Comparison of ENCODE assay signal across 13 cellular contexts in the genomic region with DNA sequence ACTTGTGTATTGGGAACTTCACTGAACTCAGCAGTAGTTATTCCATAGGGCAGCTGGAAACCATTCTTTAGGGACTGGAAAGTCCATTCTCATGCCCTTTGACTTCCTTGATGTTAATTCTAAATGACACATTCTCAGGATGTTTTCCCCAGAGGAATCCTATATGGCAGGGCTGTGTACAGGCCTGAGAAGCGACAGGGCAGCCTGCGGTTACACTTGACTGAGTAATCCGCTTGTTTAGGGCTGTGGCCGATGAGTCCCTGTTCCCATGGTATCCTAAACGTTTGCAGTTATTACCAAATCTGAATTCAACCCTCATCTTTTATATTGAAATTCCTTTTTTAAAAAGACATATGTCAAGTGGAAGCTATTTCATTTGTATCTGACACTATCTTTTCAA.
DNase-seq lines count a peak whose midpoint lies in the region; ATAC-seq and TF ChIP-seq lines count a peak whose summit lies in the region.
"Had no signal": no experiment of that assay in that cellular context is flagged by ENCODE, and none has a peak within 500 bp of the region (broad histone marks: within the 10 kb centered on the region; RNA-seq: fewer than 3 reads in every experiment).

No MANE protein-coding gene starts in this region.

- H3K36me3 Mint-ChIP-seq in chondrocyte (ENCODE audit: low read depth) = peaks cover 26% of the 10 kb centered on the region
- H3K36me3 Mint-ChIP-seq in activated CD4-positive, alpha-beta T cell treated with anti-CD3 and anti-CD28 coated beads, Interleukin-2, amount 10 ng/mL, durations not matched to agents 7 days and 5 days (ENCODE audit: low read depth) = no peaks in the 10 kb centered on the region
- H3K36me3 Mint-ChIP-seq: memory B cell; stimulated activated memory B cell treated with anti-CD40 and anti-IgM and Interleukin-4, amounts not matched to agents 10 μg/mL and 1 μg/mL and 100 μg/mL, for 72 hours had no signal

- peaks cover 90% of the 10 kb centered on the region for H3K4me1 Mint-ChIP-seq in chondrocyte (ENCODE audit: low read depth)
- H3K4me1 Mint-ChIP-seq in activated CD4-positive, alpha-beta T cell treated with anti-CD3 and anti-CD28 coated beads, Interleukin-2, amount 10 ng/mL, durations not matched to agents 7 days and 5 days = no peaks in the 10 kb centered on the region
- H3K4me1 Mint-ChIP-seq: memory B cell; stimulated activated memory B cell treated with anti-CD40 and anti-IgM and Interleukin-4, amounts not matched to agents 10 μg/mL and 1 μg/mL and 100 μg/mL, for 72 hours had no signal

- H3K27me3 Mint-ChIP-seq in chondrocyte (ENCODE audit: low read depth) = no peaks in the 10 kb centered on the region
- H3K27me3 Mint-ChIP-seq in activated CD4-positive, alpha-beta T cell treated with anti-CD3 and anti-CD28 coated beads, Interleukin-2, amount 10 ng/mL, durations not matched to agents 7 days and 5 days = peaks cover 26% of the 10 kb centered on the region

- peak overlapping the region; percentile 98 for H3K27ac Mint-ChIP-seq in chondrocyte (ENCODE audit: unreplicated experiment)
- no peak overlapping the region for H3K27ac Mint-ChIP-seq in activated CD4-positive, alpha-beta T cell treated with anti-CD3 and anti-CD28 coated beads, Interleukin-2, amount 10 ng/mL, durations not matched to agents 7 days and 5 days
- H3K27ac Mint-ChIP-seq: activated CD8-positive, alpha-beta memory T cell treated with anti-CD3 and anti-CD28 coated beads, Interleukin-2, amount 10 ng/mL, durations not matched to agents 7 days and 5 days; memory B cell; stimulated activated memory B cell treated with anti-CD40 and anti-IgM and Interleukin-4, amounts not matched to agents 10 μg/mL and 1 μg/mL and 100 μg/mL, for 72 hours had no signal

- intact Hi-C loops in mucosa of descending colon (cut with DNase I, micrococcal nuclease) (no loop called here), thyroid gland (cut with DNase I) (no loop called here), posterior cingulate gyrus (cut with DNase I) (no loop called here)

- ATAC-seq in mucosa of descending colon = peak; percentile 21
- ATAC-seq: activated CD8-positive, alpha-beta memory T cell treated with anti-CD3 and anti-CD28 coated beads, Interleukin-2, amount 10 ng/mL, durations not matched to agents 7 days and 5 days; foreskin keratinocyte; stimulated activated memory B cell treated with anti-CD40 and anti-IgM and Interleukin-4, amounts not matched to agents 10 μg/mL and 1 μg/mL and 100 μg/mL, for 72 hours had no signal

- no peak overlapping the region for H3K4me3 Mint-ChIP-seq in chondrocyte (ENCODE audit: unreplicated experiment)
- no peak overlapping the region for H3K4me3 Mint-ChIP-seq in activated CD4-positive, alpha-beta T cell treated with anti-CD3 and anti-CD28 coated beads, Interleukin-2, amount 10 ng/mL, durations not matched to agents 7 days and 5 days
- H3K4me3 Mint-ChIP-seq: activated CD8-positive, alpha-beta memory T cell treated with anti-CD3 and anti-CD28 coated beads, Interleukin-2, amount 10 ng/mL, durations not matched to agents 7 days and 5 days; memory B cell; stimulated activated memory B cell treated with anti-CD40 and anti-IgM and Interleukin-4, amounts not matched to agents 10 μg/mL and 1 μg/mL and 100 μg/mL, for 72 hours had no signal

- H3K4me1 ChIP-seq in mucosa of descending colon (ENCODE audit: low read depth) = no peaks in the 10 kb centered on the region
- peaks cover 15 to 27% of the 10 kb centered on the region in 2 donors for H3K4me1 ChIP-seq in thyroid gland

- DNase-seq in HT1080 (ENCODE audit: low read depth) = peak; percentile 91
- no peak for DNase-seq in chondrocyte (ENCODE audit: low spot score)
- DNase-seq in mucosa of descending colon = no peak
- no peak for DNase-seq in thyroid gland
- DNase-seq in cerebellar nuclear complex (lab: John Stamatoyannopoulos, UW) = no peak
- no peak for DNase-seq in activated CD4-positive, alpha-beta T cell treated with anti-CD3 and anti-CD28 coated beads, Interleukin-2, amount 10 ng/mL, durations not matched to agents 7 days and 5 days
- DNase-seq in posterior cingulate gyrus = no peak
- DNase-seq: activated CD8-positive, alpha-beta memory T cell treated with anti-CD3 and anti-CD28 coated beads, Interleukin-2, amount 10 ng/mL, durations not matched to agents 7 days and 5 days; adrenal gland; NCI-H187 had no signal

- H3K9me3 ChIP-seq in mucosa of descending colon (no peaks in the 10 kb centered on the region), thyroid gland (no peaks in the 10 kb centered on the region)
- H3K9me3 ChIP-seq: adrenal gland had no signal

- no peaks in the 10 kb centered on the region for H3K27me3 ChIP-seq in thyroid gland
- H3K27me3 ChIP-seq: adrenal gland, foreskin keratinocyte had no signal

- TF ChIP-seq CTCF in chondrocyte (IDR thresholded peaks at IDR 0.05) (no peak), mucosa of descending colon (IDR thresholded peaks at IDR 0.05) (no peak), thyroid gland (IDR thresholded peaks at IDR 0.05) (no peak)

- CTCF ChIA-PET in activated CD4-positive, alpha-beta T cell treated with anti-CD3 and anti-CD28 coated beads, Interleukin-2, amount 10 ng/mL, durations not matched to agents 7 days and 5 days (lab: Charles Lee) = no interaction called here

- no peaks in the 10 kb centered on the region for H3K9me3 Mint-ChIP-seq in chondrocyte (ENCODE audit: low read depth)
- peaks cover 9% of the 10 kb centered on the region for H3K9me3 Mint-ChIP-seq in activated CD4-positive, alpha-beta T cell treated with anti-CD3 and anti-CD28 coated beads, Interleukin-2, amount 10 ng/mL, durations not matched to agents 7 days and 5 days
- H3K9me3 Mint-ChIP-seq: memory B cell; stimulated activated memory B cell treated with anti-CD40 and anti-IgM and Interleukin-4, amounts not matched to agents 10 μg/mL and 1 μg/mL and 100 μg/mL, for 72 hours had no signal

- POLR2A ChIA-PET in activated CD4-positive, alpha-beta T cell treated with anti-CD3 and anti-CD28 coated beads, Interleukin-2, amount 10 ng/mL, durations not matched to agents 7 days and 5 days (lab: Charles Lee) = no interaction called here

- peak overlapping the region in 2 of 3 donors; percentile 21 to 28 for H3K27ac ChIP-seq in thyroid gland
- H3K27ac ChIP-seq: foreskin keratinocyte had no signal

- no peak for TF ChIP-seq POLR2A in thyroid gland (IDR thresholded peaks at IDR 0.05)

- H3K36me3 ChIP-seq in mucosa of descending colon (ENCODE audit: low read depth) (no peaks in the 10 kb centered on the region), thyroid gland (no peaks in the 10 kb centered on the region)
- H3K36me3 ChIP-seq: adrenal gland had no signal

- 77 to 91% methylated on average over 5 of the region's 5 CpGs for WGBS in thyroid gland, 2 donors

- H3K4me3 ChIP-seq in mucosa of descending colon (no peak overlapping the region), thyroid gland (replicated peaks in 1 of 3) (no peak overlapping the region)
- H3K4me3 ChIP-seq: adrenal gland had no signal
